In the genomic region with DNA sequence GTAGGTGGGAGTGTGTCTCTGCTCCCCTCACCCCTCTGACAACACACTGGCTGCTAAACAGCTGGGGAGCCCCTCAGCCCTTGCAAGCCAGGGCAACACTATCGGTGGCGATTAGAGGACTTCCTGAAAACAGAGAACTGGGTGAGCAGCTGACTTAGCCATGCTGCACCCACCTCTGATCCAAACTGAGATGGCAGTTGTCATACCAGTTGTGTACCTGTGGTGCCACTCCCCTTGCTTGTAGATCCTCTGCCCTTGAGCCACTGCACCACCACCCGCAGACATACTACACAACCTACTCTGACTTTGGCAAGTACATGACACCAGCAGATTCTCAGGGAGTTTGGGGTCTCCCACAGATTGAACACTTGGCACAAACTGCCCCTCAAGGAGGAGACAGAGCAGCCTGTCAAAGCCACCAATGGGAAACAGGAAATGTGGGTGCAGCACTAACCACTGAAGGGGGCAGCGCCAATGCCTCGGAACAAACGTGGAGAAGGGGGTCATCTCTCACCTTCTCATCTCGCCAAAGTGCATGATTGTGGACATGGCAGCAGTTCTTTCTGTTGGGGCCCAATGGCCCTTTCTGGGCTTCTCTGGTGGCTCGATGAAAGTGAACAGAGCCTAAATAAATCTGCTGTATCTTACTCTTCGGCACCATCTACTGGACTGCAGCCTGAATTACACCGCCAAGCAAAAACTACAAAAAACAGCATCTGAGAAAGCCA, we compare ENCODE assay signal across 8 cellular contexts.
DNase-seq lines count a peak whose midpoint lies in the region; TF ChIP-seq lines count a peak whose summit lies in the region.

No MANE protein-coding gene starts in this region.

- H3K9me3 ChIP-seq in neural progenitor cell (ENCODE audit: low read depth) = peaks cover 3% of the 10 kb centered on the region

- no peaks in the 10 kb centered on the region for H3K36me3 ChIP-seq in neural progenitor cell

- no peaks in the 10 kb centered on the region for H3K4me1 Mint-ChIP-seq in neural progenitor cell

- H3K27ac Mint-ChIP-seq in neural progenitor cell = no peak overlapping the region

- H3K27ac ChIP-seq in neural progenitor cell = no peak overlapping the region

- no peaks in the 10 kb centered on the region for H3K27me3 ChIP-seq in neural progenitor cell

- DNase-seq in stimulated activated CD4-positive, alpha-beta T cell treated with anti-CD3 and anti-CD28 coated beads, Interleukin-2, amount 100 ng/mL, for 24 hours = peak; percentile 19 to 25
- DNase-seq in stimulated activated CD4-positive, alpha-beta T cell treated with anti-CD3 and anti-CD28 coated beads, Interleukin-12 subunit alpha, Interleukin-12 subunit beta, amount 100 ng/mL, for 4 hours = no peak
- DNase-seq in HuH-7 (ENCODE audit: low spot score) (peak; percentile 45), SW480 (ENCODE audit: low spot score) (peak; percentile 14), epithelial cell of proximal tubule (ENCODE audit: low read depth) (no peak), neural progenitor cell (ENCODE audit: low spot score) (peak; percentile 44), activated gamma-delta T cell treated with Interleukin-2 at 50 U/mL for 16 hours (no peak), GOT3 (lab: John Stamatoyannopoulos, UW) (no peak)

- H3K9ac ChIP-seq in neural progenitor cell = no peak overlapping the region

- no peaks in the 10 kb centered on the region for H3K27me3 Mint-ChIP-seq in neural progenitor cell (ENCODE audit: insufficient read depth, low read depth)

- peaks cover 8% of the 10 kb centered on the region for H3K36me3 Mint-ChIP-seq in neural progenitor cell

- TF ChIP-seq CTCF in epithelial cell of proximal tubule (conservative IDR thresholded peaks at IDR 0.05; ENCODE audit: low read depth, low read length) = peak; percentile 88
- TF ChIP-seq CTCF in neural progenitor cell (IDR thresholded peaks at IDR 0.05) = peak; percentile 71

- no peak overlapping the region for H3K4me2 ChIP-seq in neural progenitor cell

- H4K20me1 ChIP-seq in neural progenitor cell (ENCODE audit: low read depth) = no peaks in the 10 kb centered on the region

- H3K79me2 ChIP-seq in neural progenitor cell (ENCODE audit: low read depth) = no peaks in the 10 kb centered on the region

- no peak overlapping the region for H3K4me3 Mint-ChIP-seq in neural progenitor cell

- H3K4me1 ChIP-seq in neural progenitor cell = no peaks in the 10 kb centered on the region

- peaks cover 19% of the 10 kb centered on the region for H3K9me3 Mint-ChIP-seq in neural progenitor cell

- H3F3A ChIP-seq in neural progenitor cell (ENCODE audit: low read depth) = no peaks in the 10 kb centered on the region

- H2AFZ ChIP-seq in neural progenitor cell (replicated peaks) = no peak overlapping the region

- H3K4me3 ChIP-seq in epithelial cell of proximal tubule (ENCODE audit: low read depth, low read length) (no peak overlapping the region), neural progenitor cell (no peak overlapping the region)

Comparison
In these comparisons a context has a peak if more than half of its experiments do, and no peak if none do; other contexts are left out.
1. DNase-seq: peak in stimulated activated CD4-positive, alpha-beta T cell treated with anti-CD3 and anti-CD28 coated beads, Interleukin-2, amount 100 ng/mL, for 24 hours (2 of 2), HuH-7 (single experiment), SW480 (single experiment) and neural progenitor cell (single experiment); none in stimulated activated CD4-positive, alpha-beta T cell treated with anti-CD3 and anti-CD28 coated beads, Interleukin-12 subunit alpha, Interleukin-12 subunit beta, amount 100 ng/mL, for 4 hours (single experiment), epithelial cell of proximal tubule (single experiment), activated gamma-delta T cell treated with Interleukin-2 at 50 U/mL for 16 hours (single experiment) and GOT3 (single experiment).